ENCODE assay signal across 1 cellular context in the genomic region with DNA sequence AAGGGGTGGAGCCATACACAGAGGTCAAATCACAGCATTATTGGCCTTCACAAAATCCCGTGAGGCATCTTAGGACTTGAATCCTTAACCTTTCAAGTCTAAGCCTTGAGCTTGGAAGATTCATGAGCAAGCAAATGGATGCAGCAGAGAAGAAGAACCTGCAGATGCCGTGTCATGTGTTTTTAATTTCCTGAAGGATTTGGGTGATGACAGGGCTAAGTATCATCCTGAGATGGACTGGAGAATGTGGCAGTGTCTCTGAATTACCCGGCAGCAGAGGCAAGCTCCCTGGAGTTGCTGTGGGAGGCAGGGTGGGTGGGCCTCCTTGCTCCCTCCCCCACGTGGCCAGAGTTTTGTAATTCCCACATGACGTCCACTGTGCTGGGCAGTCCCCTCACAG.
TF ChIP-seq lines count a peak whose summit lies in the region.

No MANE protein-coding gene starts in this region.

TF ChIP-seq in H1, 55 proteins besides CTCF, POLR2A, EP300 and RAD21:
- no peak for TF ChIP-seq CREB1 (IDR thresholded peaks at IDR 0.05)
- TF ChIP-seq PHF8 (conservative IDR thresholded peaks at IDR 0.05; ENCODE audit: low read depth, low read length), result no peak
- no peak for TF ChIP-seq CEBPB (IDR thresholded peaks at IDR 0.05; ENCODE audit: low read depth, low read length)
- no peak for TF ChIP-seq EGR1 (IDR thresholded peaks at IDR 0.05; ENCODE audit: borderline replicate concordance, low read depth, low read length)
- no peak for TF ChIP-seq ASH2L (IDR thresholded peaks at IDR 0.05; ENCODE audit: low read length)
- no peak for TF ChIP-seq TCF12 (IDR thresholded peaks at IDR 0.05; ENCODE audit: low read depth, low read length)
- no peak for TF ChIP-seq BRCA1 (IDR thresholded peaks at IDR 0.05; ENCODE audit: low read depth, low read length)
- no peak for TF ChIP-seq SP2 (IDR thresholded peaks at IDR 0.05; ENCODE audit: low read length)
- TF ChIP-seq KDM4A (IDR thresholded peaks at IDR 0.05; ENCODE audit: low read depth, low read length, severe bottlenecking), result no peak
- TF ChIP-seq SIN3A (conservative IDR thresholded peaks at IDR 0.05 in 1 of 2, IDR thresholded peaks at IDR 0.05 in 1 of 2; ENCODE audit: low read depth in 1 of 2, low read length in 2 of 2), result no peak
- TF ChIP-seq, protein P1, sequence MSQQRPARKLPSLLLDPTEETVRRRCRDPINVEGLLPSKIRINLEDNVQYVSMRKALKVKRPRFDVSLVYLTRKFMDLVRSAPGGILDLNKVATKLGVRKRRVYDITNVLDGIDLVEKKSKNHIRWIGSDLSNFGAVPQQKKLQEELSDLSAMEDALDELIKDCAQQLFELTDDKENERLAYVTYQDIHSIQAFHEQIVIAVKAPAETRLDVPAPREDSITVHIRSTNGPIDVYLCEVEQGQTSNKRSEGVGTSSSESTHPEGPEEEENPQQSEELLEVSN (IDR thresholded peaks at IDR 0.05), result no peak
- TF ChIP-seq, protein P2, sequence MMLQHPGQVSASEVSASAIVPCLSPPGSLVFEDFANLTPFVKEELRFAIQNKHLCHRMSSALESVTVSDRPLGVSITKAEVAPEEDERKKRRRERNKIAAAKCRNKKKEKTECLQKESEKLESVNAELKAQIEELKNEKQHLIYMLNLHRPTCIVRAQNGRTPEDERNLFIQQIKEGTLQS (IDR thresholded peaks at IDR 0.05; ENCODE audit: insufficient read depth, low read depth, low read length), result no peak
- no peak for TF ChIP-seq CBX5 (IDR thresholded peaks at IDR 0.05; ENCODE audit: low read depth, low read length)
- TF ChIP-seq HDAC2 (IDR thresholded peaks at IDR 0.05; ENCODE audit: borderline replicate concordance in 1 of 2, low read depth in 2 of 2, low read length in 2 of 2), result no peak
- TF ChIP-seq HDAC6 (IDR thresholded peaks at IDR 0.05; ENCODE audit: low read depth, low read length), result no peak
